1 cellular context compared by ENCODE assay signal in the genomic region with DNA sequence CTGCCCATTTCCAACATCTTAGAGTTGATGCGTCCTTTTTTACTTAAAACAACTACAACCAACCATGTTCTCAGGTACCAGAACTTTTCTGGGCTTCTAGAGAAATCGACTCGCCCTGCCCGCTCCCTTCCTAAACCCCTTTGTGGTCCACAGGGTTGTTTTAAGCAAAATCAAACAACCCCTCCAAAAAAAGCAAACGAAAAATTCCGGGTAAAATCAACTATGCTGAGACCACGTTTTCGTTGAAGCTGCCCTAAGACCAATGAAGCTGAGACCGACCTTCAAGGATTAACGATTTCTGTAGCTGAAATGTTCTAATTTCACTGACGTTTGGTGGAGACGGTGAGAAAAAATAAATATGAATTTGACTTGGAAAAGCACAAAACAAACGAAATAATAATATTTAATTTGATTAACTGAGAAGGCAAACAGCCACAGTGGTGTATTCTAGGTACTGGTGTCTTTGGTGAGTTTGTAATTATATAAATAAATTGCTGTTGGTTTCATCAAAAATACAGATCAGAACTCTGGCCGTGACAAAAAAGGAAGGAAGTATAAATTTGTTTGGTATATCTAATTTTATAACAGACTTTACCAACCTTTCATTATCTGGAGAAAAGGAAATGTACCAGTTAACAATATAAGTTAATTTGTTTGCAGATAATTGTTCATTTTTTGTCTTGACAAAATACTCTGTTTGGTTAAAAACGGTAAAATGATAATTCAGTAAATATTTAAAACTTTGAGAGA.
TF ChIP-seq lines count a peak whose summit lies in the region.

No MANE protein-coding gene starts in this region.

TF ChIP-seq in K562, 482 proteins besides CTCF, POLR2A, EP300 and RAD21 (continued from another document):
- TF ChIP-seq, protein P1, sequence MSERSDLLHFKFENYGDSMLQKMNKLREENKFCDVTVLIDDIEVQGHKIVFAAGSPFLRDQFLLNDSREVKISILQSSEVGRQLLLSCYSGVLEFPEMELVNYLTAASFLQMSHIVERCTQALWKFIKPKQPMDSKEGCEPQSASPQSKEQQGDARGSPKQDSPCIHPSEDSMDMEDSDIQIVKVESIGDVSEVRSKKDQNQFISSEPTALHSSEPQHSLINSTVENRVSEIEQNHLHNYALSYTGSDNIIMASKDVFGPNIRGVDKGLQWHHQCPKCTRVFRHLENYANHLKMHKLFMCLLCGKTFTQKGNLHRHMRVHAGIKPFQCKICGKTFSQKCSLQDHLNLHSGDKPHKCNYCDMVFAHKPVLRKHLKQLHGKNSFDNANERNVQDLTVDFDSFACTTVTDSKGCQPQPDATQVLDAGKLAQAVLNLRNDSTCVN (CRISPR knock-in tag; IDR thresholded peaks at IDR 0.05): no peak
- no peak for TF ChIP-seq MAZ (CRISPR knock-in tag; conservative IDR thresholded peaks at IDR 0.05 in 1 of 2, IDR thresholded peaks at IDR 0.05 in 1 of 2)
- peak; percentile 57 for TF ChIP-seq BRD9 (IDR thresholded peaks at IDR 0.05; ENCODE audit: low read depth, partially characterized antibody)
- TF ChIP-seq ZNF165 (CRISPR knock-in tag; IDR thresholded peaks at IDR 0.05; ENCODE audit: borderline replicate concordance): no peak
- TF ChIP-seq MEF2D (tag; conservative IDR thresholded peaks at IDR 0.05; ENCODE audit: low read depth): 0 out of 2 replicates have a peak, but pooled peaks have one; percentile 46
- TF ChIP-seq MBD2 (IDR thresholded peaks at IDR 0.05; ENCODE audit: borderline replicate concordance, low read depth): no peak
- TF ChIP-seq SIRT6 (IDR thresholded peaks at IDR 0.05; ENCODE audit: low read depth, low read length): no peak
- no peak for TF ChIP-seq ZC3H11A (IDR thresholded peaks at IDR 0.05; ENCODE audit: low read depth, low read length)
- TF ChIP-seq ZNF655 (CRISPR knock-in tag; IDR thresholded peaks at IDR 0.05): no peak
- no peak for TF ChIP-seq ZNF184 (CRISPR knock-in tag; IDR thresholded peaks at IDR 0.05)
- peak; percentile 7 for TF ChIP-seq SMAD1 (IDR thresholded peaks at IDR 0.05; ENCODE audit: low read depth, low read length, partially characterized antibody)
- TF ChIP-seq MYNN (IDR thresholded peaks at IDR 0.05): no peak
- no peak for TF ChIP-seq MYNN (CRISPR knock-in tag; IDR thresholded peaks at IDR 0.05)
- no peak for TF ChIP-seq CEBPG (CRISPR knock-in tag; IDR thresholded peaks at IDR 0.05)
- no peak for TF ChIP-seq CEBPG (tag; conservative IDR thresholded peaks at IDR 0.05 in 1 of 2, IDR thresholded peaks at IDR 0.05 in 1 of 2)
- TF ChIP-seq ZBTB17 (CRISPR knock-in tag; IDR thresholded peaks at IDR 0.05): no peak
- no peak; a peak in 1 of 4 replicates for TF ChIP-seq CSDE1 (IDR thresholded peaks at IDR 0.05)
- TF ChIP-seq, protein P2, sequence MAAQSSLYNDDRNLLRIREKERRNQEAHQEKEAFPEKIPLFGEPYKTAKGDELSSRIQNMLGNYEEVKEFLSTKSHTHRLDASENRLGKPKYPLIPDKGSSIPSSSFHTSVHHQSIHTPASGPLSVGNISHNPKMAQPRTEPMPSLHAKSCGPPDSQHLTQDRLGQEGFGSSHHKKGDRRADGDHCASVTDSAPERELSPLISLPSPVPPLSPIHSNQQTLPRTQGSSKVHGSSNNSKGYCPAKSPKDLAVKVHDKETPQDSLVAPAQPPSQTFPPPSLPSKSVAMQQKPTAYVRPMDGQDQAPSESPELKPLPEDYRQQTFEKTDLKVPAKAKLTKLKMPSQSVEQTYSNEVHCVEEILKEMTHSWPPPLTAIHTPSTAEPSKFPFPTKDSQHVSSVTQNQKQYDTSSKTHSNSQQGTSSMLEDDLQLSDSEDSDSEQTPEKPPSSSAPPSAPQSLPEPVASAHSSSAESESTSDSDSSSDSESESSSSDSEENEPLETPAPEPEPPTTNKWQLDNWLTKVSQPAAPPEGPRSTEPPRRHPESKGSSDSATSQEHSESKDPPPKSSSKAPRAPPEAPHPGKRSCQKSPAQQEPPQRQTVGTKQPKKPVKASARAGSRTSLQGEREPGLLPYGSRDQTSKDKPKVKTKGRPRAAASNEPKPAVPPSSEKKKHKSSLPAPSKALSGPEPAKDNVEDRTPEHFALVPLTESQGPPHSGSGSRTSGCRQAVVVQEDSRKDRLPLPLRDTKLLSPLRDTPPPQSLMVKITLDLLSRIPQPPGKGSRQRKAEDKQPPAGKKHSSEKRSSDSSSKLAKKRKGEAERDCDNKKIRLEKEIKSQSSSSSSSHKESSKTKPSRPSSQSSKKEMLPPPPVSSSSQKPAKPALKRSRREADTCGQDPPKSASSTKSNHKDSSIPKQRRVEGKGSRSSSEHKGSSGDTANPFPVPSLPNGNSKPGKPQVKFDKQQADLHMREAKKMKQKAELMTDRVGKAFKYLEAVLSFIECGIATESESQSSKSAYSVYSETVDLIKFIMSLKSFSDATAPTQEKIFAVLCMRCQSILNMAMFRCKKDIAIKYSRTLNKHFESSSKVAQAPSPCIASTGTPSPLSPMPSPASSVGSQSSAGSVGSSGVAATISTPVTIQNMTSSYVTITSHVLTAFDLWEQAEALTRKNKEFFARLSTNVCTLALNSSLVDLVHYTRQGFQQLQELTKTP (IDR thresholded peaks at IDR 0.05; ENCODE audit: low read depth in 1 of 2, partially characterized antibody in 2 of 2): peak in 1 of 2 experiments; percentile 70
- no peak; the same call in 1 of the 2 replicates for TF ChIP-seq LCOR (CRISPR knock-in tag; IDR thresholded peaks at IDR 0.05)
- no peak for TF ChIP-seq SIN3A (IDR thresholded peaks at IDR 0.05; ENCODE audit: borderline replicate concordance in 2 of 2, control insufficient read depth in 1 of 2, low read depth in 2 of 2, low read length in 2 of 2)
- TF ChIP-seq DACH1 (IDR thresholded peaks at IDR 0.05; ENCODE audit: partially characterized antibody): peak; percentile 78
- no peak for TF ChIP-seq ASH1L (IDR thresholded peaks at IDR 0.05; ENCODE audit: borderline replicate concordance, low read depth, partially characterized antibody)
- TF ChIP-seq LARP7 (IDR thresholded peaks at IDR 0.05): no peak
- no peak for TF ChIP-seq TCF7L2 (IDR thresholded peaks at IDR 0.05; ENCODE audit: low read depth, low read length)
- no peak for TF ChIP-seq SLC30A9 (CRISPR knock-in tag; IDR thresholded peaks at IDR 0.05)
- TF ChIP-seq JUNB (CRISPR knock-in tag; conservative IDR thresholded peaks at IDR 0.05): no peak
- TF ChIP-seq KLF6 (CRISPR knock-in tag; IDR thresholded peaks at IDR 0.05; ENCODE audit: borderline replicate concordance): no peak
- TF ChIP-seq CHD1 (IDR thresholded peaks at IDR 0.05; ENCODE audit: low read length): peak; percentile 28
- TF ChIP-seq JUN (IDR thresholded peaks at IDR 0.05; ENCODE audit: borderline replicate concordance, low read depth, low read length): no peak
- TF ChIP-seq JUN (CRISPR knock-in tag; IDR thresholded peaks at IDR 0.05; ENCODE audit: borderline replicate concordance): no peak
